Comparison of ENCODE assay signal across 1 cellular context in the genomic region with DNA sequence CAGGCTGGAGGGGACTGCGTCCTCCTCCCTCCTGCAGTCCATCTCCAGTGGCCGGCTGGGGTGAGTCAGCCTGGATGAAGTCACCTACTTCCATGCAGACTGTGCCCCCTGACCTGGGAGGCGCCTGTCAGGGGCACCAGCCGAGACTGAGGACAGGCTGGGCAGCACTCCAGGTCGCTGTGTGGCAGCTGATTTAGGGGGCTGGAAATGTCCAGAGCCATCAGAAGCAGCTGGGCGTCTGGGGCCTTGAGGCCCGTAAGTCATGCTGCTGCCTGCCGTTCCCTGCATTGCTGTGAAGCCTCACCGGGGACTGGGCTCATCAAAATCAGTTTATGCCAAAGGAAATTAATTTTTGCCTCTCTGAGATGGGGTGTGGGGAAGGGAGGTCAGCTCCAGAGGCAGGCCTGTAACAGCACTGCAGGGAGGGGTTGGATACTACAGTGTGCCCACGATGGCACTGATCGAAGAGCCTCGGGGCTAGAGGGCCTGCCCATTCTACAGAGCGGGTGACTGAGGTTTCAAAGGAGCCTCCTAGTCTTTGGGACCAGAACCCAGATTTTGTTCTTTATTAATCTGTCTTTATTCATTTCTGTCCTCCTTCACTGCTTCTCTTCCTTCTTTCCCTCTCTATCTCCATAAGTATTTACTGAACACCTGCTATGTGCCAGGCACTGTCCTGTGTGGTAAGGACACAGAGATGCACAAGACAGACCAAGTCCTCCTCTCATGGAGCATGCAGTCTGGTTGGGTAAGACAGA.
TF ChIP-seq lines count a peak whose summit lies in the region.

No MANE protein-coding gene starts in this region.

TF ChIP-seq in HepG2, 621 proteins besides CTCF, POLR2A, EP300 and RAD21 (continued from another document and continues in another):
- TF ChIP-seq ARID4A (CRISPR knock-in tag; IDR thresholded peaks at IDR 0.05; ENCODE audit: borderline replicate concordance) (no peak; the same call in 1 of the 2 replicates), ZNF3 (CRISPR knock-in tag; IDR thresholded peaks at IDR 0.05) (no peak), KLF6 (CRISPR knock-in tag; IDR thresholded peaks at IDR 0.05) (no peak), ATF7 (IDR thresholded peaks at IDR 0.05) (no peak; the same call in 1 of the 2 replicates), ATF7 (CRISPR knock-in tag; IDR thresholded peaks at IDR 0.05) (peak; percentile 91), TCF7 (IDR thresholded peaks at IDR 0.05; ENCODE audit: low read depth) (no peak), WIZ (CRISPR knock-in tag; IDR thresholded peaks at IDR 0.05) (no peak), GABPB1 (CRISPR knock-in tag; IDR thresholded peaks at IDR 0.05) (peak; percentile 30; the same call in 1 of the 2 replicates), TP53 (CRISPR knock-in tag; conservative IDR thresholded peaks at IDR 0.05) (no peak), ZNF607 (CRISPR knock-in tag; IDR thresholded peaks at IDR 0.05; ENCODE audit: borderline replicate concordance) (no peak), ZNF292 (CRISPR knock-in tag; IDR thresholded peaks at IDR 0.05; ENCODE audit: borderline replicate concordance, low read depth) (0 out of 2 replicates have a peak, but pooled peaks have one; percentile 49), ZNF710 (CRISPR knock-in tag; IDR thresholded peaks at IDR 0.05; ENCODE audit: borderline replicate concordance) (no peak), RARA (CRISPR knock-in tag; IDR thresholded peaks at IDR 0.05) (peak; percentile 66), NCOR1 (IDR thresholded peaks at IDR 0.05; ENCODE audit: borderline replicate concordance, low read length) (no peak), NFRKB (IDR thresholded peaks at IDR 0.05) (no peak), BRCA1 (CRISPR knock-in tag; IDR thresholded peaks at IDR 0.05) (no peak), NR3C1 (CRISPR knock-in tag; IDR thresholded peaks at IDR 0.05) (no peak), ONECUT2 (CRISPR knock-in tag; IDR thresholded peaks at IDR 0.05) (no peak), EED (CRISPR knock-in tag; IDR thresholded peaks at IDR 0.05) (no peak), ZNF839 (CRISPR knock-in tag; IDR thresholded peaks at IDR 0.05; ENCODE audit: borderline replicate concordance) (no peak), ZNF556 (CRISPR knock-in tag; IDR thresholded peaks at IDR 0.05; ENCODE audit: borderline replicate concordance) (no peak), KDM6A (CRISPR knock-in tag; IDR thresholded peaks at IDR 0.05; ENCODE audit: low read depth) (no peak), ZFP36L2 (CRISPR knock-in tag; IDR thresholded peaks at IDR 0.05) (no peak), RELA (CRISPR knock-in tag; IDR thresholded peaks at IDR 0.05) (no peak), STAG1 (CRISPR knock-in tag; IDR thresholded peaks at IDR 0.05) (no peak), GABPA (IDR thresholded peaks at IDR 0.05; ENCODE audit: low read depth, low read length) (no peak), GABPA (CRISPR knock-in tag; IDR thresholded peaks at IDR 0.05; ENCODE audit: low read depth) (no peak), ZNF546 (CRISPR knock-in tag; conservative IDR thresholded peaks at IDR 0.05) (no peak), ZNF430 (CRISPR knock-in tag; IDR thresholded peaks at IDR 0.05) (no peak; the same call in 1 of the 2 replicates), NPAS2 (CRISPR knock-in tag; IDR thresholded peaks at IDR 0.05; ENCODE audit: borderline replicate concordance) (no peak), ZNF792 (CRISPR knock-in tag; IDR thresholded peaks at IDR 0.05) (no peak), ZNF563 (CRISPR knock-in tag; IDR thresholded peaks at IDR 0.05) (no peak), REPIN1 (CRISPR knock-in tag; IDR thresholded peaks at IDR 0.05; ENCODE audit: borderline replicate concordance, low read depth) (no peak), ZSCAN21 (CRISPR knock-in tag; IDR thresholded peaks at IDR 0.05; ENCODE audit: borderline replicate concordance) (0 out of 2 replicates have a peak, but pooled peaks have one; percentile 20)
- TF ChIP-seq, protein P1, sequence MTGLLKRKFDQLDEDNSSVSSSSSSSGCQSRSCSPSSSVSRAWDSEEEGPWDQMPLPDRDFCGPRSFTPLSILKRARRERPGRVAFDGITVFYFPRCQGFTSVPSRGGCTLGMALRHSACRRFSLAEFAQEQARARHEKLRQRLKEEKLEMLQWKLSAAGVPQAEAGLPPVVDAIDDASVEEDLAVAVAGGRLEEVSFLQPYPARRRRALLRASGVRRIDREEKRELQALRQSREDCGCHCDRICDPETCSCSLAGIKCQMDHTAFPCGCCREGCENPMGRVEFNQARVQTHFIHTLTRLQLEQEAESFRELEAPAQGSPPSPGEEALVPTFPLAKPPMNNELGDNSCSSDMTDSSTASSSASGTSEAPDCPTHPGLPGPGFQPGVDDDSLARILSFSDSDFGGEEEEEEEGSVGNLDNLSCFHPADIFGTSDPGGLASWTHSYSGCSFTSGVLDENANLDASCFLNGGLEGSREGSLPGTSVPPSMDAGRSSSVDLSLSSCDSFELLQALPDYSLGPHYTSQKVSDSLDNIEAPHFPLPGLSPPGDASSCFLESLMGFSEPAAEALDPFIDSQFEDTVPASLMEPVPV (CRISPR knock-in tag; IDR thresholded peaks at IDR 0.05): no peak
- TF ChIP-seq, protein P2, sequence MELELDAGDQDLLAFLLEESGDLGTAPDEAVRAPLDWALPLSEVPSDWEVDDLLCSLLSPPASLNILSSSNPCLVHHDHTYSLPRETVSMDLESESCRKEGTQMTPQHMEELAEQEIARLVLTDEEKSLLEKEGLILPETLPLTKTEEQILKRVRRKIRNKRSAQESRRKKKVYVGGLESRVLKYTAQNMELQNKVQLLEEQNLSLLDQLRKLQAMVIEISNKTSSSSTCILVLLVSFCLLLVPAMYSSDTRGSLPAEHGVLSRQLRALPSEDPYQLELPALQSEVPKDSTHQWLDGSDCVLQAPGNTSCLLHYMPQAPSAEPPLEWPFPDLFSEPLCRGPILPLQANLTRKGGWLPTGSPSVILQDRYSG (CRISPR knock-in tag; IDR thresholded peaks at IDR 0.05): no peak
- TF ChIP-seq, protein P3, sequence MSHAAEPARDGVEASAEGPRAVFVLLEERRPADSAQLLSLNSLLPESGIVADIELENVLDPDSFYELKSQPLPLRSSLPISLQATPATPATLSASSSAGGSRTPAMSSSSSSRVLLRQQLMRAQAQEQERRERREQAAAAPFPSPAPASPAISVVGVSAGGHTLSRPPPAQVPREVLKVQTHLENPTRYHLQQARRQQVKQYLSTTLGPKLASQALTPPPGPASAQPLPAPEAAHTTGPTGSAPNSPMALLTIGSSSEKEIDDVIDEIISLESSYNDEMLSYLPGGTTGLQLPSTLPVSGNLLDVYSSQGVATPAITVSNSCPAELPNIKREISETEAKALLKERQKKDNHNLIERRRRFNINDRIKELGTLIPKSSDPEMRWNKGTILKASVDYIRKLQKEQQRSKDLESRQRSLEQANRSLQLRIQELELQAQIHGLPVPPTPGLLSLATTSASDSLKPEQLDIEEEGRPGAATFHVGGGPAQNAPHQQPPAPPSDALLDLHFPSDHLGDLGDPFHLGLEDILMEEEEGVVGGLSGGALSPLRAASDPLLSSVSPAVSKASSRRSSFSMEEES (CRISPR knock-in tag; IDR thresholded peaks at IDR 0.05): no peak
- TF ChIP-seq, protein P4, sequence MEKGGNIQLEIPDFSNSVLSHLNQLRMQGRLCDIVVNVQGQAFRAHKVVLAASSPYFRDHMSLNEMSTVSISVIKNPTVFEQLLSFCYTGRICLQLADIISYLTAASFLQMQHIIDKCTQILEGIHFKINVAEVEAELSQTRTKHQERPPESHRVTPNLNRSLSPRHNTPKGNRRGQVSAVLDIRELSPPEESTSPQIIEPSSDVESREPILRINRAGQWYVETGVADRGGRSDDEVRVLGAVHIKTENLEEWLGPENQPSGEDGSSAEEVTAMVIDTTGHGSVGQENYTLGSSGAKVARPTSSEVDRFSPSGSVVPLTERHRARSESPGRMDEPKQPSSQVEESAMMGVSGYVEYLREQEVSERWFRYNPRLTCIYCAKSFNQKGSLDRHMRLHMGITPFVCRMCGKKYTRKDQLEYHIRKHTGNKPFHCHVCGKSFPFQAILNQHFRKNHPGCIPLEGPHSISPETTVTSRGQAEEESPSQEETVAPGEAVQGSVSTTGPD (CRISPR knock-in tag; IDR thresholded peaks at IDR 0.05): no peak
- TF ChIP-seq, protein P5, sequence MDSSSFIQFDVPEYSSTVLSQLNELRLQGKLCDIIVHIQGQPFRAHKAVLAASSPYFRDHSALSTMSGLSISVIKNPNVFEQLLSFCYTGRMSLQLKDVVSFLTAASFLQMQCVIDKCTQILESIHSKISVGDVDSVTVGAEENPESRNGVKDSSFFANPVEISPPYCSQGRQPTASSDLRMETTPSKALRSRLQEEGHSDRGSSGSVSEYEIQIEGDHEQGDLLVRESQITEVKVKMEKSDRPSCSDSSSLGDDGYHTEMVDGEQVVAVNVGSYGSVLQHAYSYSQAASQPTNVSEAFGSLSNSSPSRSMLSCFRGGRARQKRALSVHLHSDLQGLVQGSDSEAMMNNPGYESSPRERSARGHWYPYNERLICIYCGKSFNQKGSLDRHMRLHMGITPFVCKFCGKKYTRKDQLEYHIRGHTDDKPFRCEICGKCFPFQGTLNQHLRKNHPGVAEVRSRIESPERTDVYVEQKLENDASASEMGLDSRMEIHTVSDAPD (CRISPR knock-in tag; IDR thresholded peaks at IDR 0.05): no peak
